ENCODE assay signal across 1 cellular context in the genomic region with DNA sequence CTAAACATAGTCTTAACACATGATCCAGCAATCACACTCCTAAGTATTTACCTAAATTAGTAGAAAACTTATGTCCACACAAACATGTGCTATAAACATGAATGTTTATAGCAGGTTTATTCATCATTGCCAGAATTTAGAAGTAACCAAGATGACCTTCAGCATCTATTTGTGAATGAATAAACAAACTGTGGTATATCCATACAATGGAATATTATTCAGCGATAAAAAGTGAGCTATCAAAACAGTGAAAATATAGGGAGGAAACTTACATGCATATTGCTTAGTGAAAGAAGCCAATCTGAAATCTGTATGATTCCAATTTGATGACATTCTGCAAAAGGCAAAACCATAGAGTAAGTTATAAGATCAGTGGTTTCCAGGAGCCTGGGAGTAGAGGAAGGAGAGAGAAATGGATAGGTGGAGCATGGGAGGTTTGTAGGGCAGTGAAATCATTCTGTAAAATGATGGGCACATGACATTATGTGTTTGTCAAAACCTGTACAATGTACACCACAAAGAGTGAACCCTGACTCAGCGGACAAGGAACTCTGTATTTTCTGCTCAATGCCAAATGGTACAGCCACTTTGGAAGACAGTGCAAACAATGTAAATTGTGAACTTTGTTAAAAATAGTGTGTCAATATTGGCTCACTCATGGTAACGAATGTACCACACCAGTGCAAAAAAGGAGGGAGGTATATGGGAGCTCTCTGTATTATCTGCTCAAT.
A peak's percentile ranks its signal among the peaks of the same experiment; 100 is the strongest.
TF ChIP-seq lines count a peak whose summit lies in the region.

No MANE protein-coding gene starts in this region.

TF ChIP-seq in HepG2, 621 proteins besides CTCF, POLR2A, EP300 and RAD21 (continued from another document and continues in another):
- TF ChIP-seq, protein P1, sequence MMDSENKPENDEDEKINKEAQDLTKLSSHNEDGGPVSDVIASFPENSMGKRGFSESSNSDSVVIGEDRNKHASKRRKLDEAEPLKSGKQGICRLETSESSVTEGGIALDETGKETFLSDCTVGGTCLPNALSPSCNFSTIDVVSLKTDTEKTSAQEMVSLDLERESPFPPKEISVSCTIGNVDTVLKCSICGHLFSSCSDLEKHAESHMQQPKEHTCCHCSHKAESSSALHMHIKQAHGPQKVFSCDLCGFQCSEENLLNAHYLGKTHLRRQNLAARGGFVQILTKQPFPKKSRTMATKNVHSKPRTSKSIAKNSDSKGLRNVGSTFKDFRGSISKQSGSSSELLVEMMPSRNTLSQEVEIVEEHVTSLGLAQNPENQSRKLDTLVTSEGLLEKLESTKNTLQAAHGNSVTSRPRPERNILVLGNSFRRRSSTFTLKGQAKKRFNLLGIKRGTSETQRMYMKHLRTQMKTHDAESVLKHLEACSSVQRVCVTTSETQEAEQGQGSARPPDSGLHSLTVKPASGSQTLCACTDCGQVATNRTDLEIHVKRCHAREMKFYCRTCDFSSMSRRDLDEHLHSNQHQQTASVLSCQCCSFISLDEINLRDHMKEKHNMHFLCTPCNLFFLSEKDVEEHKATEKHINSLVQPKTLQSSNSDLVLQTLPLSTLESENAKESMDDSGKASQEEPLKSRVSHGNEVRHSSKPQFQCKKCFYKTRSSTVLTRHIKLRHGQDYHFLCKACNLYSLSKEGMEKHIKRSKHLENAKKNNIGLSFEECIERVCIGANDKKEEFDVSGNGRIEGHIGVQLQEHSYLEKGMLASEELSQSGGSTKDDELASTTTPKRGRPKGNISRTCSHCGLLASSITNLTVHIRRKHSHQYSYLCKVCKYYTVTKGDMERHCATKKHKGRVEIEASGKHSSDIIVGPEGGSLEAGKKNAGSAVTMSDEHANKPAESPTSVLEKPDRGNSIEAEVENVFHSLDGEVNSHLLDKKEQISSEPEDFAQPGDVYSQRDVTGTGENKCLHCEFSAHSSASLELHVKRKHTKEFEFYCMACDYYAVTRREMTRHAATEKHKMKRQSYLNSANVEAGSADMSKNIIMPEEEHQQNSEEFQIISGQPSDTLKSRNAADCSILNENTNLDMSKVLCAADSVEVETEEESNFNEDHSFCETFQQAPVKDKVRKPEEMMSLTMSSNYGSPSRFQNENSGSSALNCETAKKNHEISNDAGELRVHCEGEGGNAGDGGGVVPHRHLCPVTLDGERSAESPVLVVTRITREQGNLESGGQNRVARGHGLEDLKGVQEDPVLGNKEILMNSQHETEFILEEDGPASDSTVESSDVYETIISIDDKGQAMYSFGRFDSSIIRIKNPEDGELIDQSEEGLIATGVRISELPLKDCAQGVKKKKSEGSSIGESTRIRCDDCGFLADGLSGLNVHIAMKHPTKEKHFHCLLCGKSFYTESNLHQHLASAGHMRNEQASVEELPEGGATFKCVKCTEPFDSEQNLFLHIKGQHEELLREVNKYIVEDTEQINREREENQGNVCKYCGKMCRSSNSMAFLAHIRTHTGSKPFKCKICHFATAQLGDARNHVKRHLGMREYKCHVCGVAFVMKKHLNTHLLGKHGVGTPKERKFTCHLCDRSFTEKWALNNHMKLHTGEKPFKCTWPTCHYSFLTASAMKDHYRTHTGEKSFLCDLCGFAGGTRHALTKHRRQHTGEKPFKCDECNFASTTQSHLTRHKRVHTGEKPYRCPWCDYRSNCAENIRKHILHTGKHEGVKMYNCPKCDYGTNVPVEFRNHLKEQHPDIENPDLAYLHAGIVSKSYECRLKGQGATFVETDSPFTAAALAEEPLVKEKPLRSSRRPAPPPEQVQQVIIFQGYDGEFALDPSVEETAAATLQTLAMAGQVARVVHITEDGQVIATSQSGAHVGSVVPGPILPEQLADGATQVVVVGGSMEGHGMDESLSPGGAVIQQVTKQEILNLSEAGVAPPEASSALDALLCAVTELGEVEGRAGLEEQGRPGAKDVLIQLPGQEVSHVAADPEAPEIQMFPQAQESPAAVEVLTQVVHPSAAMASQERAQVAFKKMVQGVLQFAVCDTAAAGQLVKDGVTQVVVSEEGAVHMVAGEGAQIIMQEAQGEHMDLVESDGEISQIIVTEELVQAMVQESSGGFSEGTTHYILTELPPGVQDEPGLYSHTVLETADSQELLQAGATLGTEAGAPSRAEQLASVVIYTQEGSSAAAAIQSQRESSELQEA (CRISPR knock-in tag; IDR thresholded peaks at IDR 0.05; ENCODE audit: not compliant biosample characterization): no peak
- TF ChIP-seq, protein P2, sequence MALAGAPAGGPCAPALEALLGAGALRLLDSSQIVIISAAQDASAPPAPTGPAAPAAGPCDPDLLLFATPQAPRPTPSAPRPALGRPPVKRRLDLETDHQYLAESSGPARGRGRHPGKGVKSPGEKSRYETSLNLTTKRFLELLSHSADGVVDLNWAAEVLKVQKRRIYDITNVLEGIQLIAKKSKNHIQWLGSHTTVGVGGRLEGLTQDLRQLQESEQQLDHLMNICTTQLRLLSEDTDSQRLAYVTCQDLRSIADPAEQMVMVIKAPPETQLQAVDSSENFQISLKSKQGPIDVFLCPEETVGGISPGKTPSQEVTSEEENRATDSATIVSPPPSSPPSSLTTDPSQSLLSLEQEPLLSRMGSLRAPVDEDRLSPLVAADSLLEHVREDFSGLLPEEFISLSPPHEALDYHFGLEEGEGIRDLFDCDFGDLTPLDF (CRISPR knock-in tag; IDR thresholded peaks at IDR 0.05): no peak
- TF ChIP-seq, protein P3, sequence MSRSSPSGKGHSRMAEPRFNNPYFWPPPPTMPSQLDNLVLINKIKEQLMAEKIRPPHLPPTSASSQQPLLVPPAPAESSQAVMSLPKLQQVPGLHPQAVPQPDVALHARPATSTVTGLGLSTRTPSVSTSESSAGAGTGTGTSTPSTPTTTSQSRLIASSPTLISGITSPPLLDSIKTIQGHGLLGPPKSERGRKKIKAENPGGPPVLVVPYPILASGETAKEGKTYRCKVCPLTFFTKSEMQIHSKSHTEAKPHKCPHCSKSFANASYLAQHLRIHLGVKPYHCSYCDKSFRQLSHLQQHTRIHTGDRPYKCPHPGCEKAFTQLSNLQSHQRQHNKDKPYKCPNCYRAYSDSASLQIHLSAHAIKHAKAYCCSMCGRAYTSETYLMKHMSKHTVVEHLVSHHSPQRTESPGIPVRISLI (CRISPR knock-in tag; IDR thresholded peaks at IDR 0.05; ENCODE audit: borderline replicate concordance): peak; percentile 83
- TF ChIP-seq, protein P4, sequence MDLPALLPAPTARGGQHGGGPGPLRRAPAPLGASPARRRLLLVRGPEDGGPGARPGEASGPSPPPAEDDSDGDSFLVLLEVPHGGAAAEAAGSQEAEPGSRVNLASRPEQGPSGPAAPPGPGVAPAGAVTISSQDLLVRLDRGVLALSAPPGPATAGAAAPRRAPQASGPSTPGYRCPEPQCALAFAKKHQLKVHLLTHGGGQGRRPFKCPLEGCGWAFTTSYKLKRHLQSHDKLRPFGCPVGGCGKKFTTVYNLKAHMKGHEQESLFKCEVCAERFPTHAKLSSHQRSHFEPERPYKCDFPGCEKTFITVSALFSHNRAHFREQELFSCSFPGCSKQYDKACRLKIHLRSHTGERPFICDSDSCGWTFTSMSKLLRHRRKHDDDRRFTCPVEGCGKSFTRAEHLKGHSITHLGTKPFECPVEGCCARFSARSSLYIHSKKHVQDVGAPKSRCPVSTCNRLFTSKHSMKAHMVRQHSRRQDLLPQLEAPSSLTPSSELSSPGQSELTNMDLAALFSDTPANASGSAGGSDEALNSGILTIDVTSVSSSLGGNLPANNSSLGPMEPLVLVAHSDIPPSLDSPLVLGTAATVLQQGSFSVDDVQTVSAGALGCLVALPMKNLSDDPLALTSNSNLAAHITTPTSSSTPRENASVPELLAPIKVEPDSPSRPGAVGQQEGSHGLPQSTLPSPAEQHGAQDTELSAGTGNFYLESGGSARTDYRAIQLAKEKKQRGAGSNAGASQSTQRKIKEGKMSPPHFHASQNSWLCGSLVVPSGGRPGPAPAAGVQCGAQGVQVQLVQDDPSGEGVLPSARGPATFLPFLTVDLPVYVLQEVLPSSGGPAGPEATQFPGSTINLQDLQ (CRISPR knock-in tag; IDR thresholded peaks at IDR 0.05): no peak
- no peak for TF ChIP-seq ZNF589 (CRISPR knock-in tag; conservative IDR thresholded peaks at IDR 0.05)
- no peak for TF ChIP-seq ZFX (CRISPR knock-in tag; IDR thresholded peaks at IDR 0.05; ENCODE audit: low read depth)
- peak; percentile 89 for TF ChIP-seq FOXO1 (CRISPR knock-in tag; IDR thresholded peaks at IDR 0.05)
- TF ChIP-seq ZNF431 (CRISPR knock-in tag; IDR thresholded peaks at IDR 0.05; ENCODE audit: borderline replicate concordance, low read depth): peak; percentile 82; the same call in 1 of the 2 replicates
- TF ChIP-seq HMG20B (CRISPR knock-in tag; conservative IDR thresholded peaks at IDR 0.05): peak; percentile 77; the same call in 1 of the 2 replicates
- peak; percentile 82 for TF ChIP-seq TEAD3 (CRISPR knock-in tag; optimal IDR thresholded peaks at IDR 0.05; ENCODE audit: borderline replicate concordance)
- TF ChIP-seq, protein P5, sequence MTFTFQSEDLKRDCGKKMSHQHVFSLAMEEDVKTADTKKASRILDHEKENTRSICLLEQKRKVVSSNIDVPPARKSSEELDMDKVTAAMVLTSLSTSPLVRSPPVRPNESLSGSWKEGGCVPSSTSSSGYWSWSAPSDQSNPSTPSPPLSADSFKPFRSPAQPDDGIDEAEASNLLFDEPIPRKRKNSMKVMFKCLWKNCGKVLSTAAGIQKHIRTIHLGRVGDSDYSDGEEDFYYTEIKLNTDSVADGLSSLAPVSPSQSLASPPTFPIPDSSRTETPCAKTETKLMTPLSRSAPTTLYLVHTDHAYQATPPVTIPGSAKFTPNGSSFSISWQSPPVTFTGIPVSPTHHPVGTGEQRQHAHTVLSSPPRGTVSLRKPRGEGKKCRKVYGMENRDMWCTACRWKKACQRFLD (CRISPR knock-in tag; IDR thresholded peaks at IDR 0.05; ENCODE audit: borderline replicate concordance): no peak; the same call in 1 of the 2 replicates
- peak; percentile 89 for TF ChIP-seq MAFG (CRISPR knock-in tag; IDR thresholded peaks at IDR 0.05)
- peak; percentile 50; the same call in 1 of the 3 replicates for TF ChIP-seq MXI1 (IDR thresholded peaks at IDR 0.05; ENCODE audit: borderline replicate concordance, low read depth, low read length)
- TF ChIP-seq ZFP36L1 (CRISPR knock-in tag; IDR thresholded peaks at IDR 0.05): no peak
- peak; percentile 86; the same call in 1 of the 2 replicates for TF ChIP-seq ZNF331 (CRISPR knock-in tag; IDR thresholded peaks at IDR 0.05)
- TF ChIP-seq ZNF292 (CRISPR knock-in tag; IDR thresholded peaks at IDR 0.05; ENCODE audit: borderline replicate concordance, low read depth): peak; percentile 84; the same call in 1 of the 2 replicates
- TF ChIP-seq ZBTB42 (CRISPR knock-in tag; IDR thresholded peaks at IDR 0.05): no peak
- TF ChIP-seq, protein P6, sequence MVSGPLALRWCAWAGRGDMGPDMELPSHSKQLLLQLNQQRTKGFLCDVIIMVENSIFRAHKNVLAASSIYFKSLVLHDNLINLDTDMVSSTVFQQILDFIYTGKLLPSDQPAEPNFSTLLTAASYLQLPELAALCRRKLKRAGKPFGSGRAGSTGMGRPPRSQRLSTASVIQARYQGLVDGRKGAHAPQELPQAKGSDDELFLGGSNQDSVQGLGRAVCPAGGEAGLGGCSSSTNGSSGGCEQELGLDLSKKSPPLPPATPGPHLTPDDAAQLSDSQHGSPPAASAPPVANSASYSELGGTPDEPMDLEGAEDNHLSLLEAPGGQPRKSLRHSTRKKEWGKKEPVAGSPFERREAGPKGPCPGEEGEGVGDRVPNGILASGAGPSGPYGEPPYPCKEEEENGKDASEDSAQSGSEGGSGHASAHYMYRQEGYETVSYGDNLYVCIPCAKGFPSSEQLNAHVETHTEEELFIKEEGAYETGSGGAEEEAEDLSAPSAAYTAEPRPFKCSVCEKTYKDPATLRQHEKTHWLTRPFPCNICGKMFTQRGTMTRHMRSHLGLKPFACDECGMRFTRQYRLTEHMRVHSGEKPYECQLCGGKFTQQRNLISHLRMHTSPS (CRISPR knock-in tag; IDR thresholded peaks at IDR 0.05; ENCODE audit: low read depth): 0 out of 2 replicates have a peak, but pooled peaks have one; percentile 69
- TF ChIP-seq DR1 (CRISPR knock-in tag; IDR thresholded peaks at IDR 0.05): no peak
- TF ChIP-seq NFRKB (IDR thresholded peaks at IDR 0.05): no peak
- peak; percentile 74; the same call in 1 of the 2 replicates for TF ChIP-seq GATA4 (IDR thresholded peaks at IDR 0.05; ENCODE audit: borderline replicate concordance, low read depth)
- TF ChIP-seq PITX1 (CRISPR knock-in tag; IDR thresholded peaks at IDR 0.05): peak; percentile 86
- TF ChIP-seq ADNP (CRISPR knock-in tag; IDR thresholded peaks at IDR 0.05): 0 out of 2 replicates have a peak, but pooled peaks have one; percentile 5
- no peak for TF ChIP-seq SMARCE1 (IDR thresholded peaks at IDR 0.05; ENCODE audit: borderline replicate concordance)
- TF ChIP-seq ZNF512B (CRISPR knock-in tag; IDR thresholded peaks at IDR 0.05; ENCODE audit: borderline replicate concordance): peak; percentile 91; the same call in 1 of the 2 replicates
- peak; percentile 93 for TF ChIP-seq MAFF (IDR thresholded peaks at IDR 0.05; ENCODE audit: low read depth, low read length)
- TF ChIP-seq, protein P7, sequence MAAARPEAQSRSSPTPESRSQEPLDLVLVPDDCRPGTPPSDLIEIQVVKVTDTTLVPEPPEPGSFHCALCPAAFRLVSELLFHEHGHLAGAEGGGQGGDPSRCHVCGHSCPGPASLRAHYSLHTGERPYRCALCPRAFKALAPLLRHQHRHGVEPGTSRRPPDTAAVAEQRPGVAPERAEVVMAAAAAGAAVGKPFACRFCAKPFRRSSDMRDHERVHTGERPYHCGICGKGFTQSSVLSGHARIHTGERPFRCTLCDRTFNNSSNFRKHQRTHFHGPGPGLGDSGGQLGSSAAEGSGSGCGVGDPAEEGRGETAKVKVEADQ (CRISPR knock-in tag; IDR thresholded peaks at IDR 0.05; ENCODE audit: borderline replicate concordance): no peak
- peak; percentile 34 for TF ChIP-seq DBP (CRISPR knock-in tag; IDR thresholded peaks at IDR 0.05; ENCODE audit: not compliant biosample characterization)
- no peak for TF ChIP-seq DNMT3B (CRISPR knock-in tag; conservative IDR thresholded peaks at IDR 0.05)
- peak; percentile 92 for TF ChIP-seq ZNF264 (CRISPR knock-in tag; IDR thresholded peaks at IDR 0.05)
